In the genomic region with DNA sequence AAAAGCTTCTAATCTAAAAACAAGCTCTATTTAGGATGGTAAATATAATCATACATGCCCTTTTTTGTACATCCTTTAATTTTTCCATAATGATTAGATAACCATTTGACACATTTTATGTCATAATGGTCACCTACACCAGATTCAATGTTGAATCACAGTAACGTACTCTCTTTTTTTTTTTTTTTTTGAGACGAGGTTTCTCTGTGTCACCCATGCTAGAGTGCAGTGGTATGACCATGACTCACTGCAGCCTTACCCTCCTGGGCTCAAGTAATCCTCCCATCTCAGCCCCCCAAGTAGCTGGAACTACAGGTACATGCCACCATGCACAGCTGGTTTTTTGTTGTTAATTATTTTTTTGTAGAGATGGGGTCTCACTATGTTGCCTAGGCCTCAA, we compare ENCODE assay signal across 16 cellular contexts.
"Had no signal": no experiment of that assay in that cellular context is flagged by ENCODE, and none has a peak within 500 bp of the region (broad histone marks: within the 10 kb centered on the region; RNA-seq: fewer than 3 reads in every experiment).

No MANE protein-coding gene starts in this region.

- DNase-seq: cortex of kidney; effector memory CD4-positive, alpha-beta T cell; foreskin fibroblast; kidney; left colon; naive thymus-derived CD4-positive, alpha-beta T cell; nephron progenitor cell; retina; sigmoid colon; small intestine; stimulated activated CD4-positive, alpha-beta T cell treated with anti-CD3 and anti-CD28 coated beads, Interleukin-12 subunit alpha, Interleukin-12 subunit beta, amount 100 ng/mL, for 4 hours; stimulated activated naive CD4-positive, alpha-beta T cell; stomach; substantia nigra; transverse colon had no signal

- H3K27ac Mint-ChIP-seq: naive thymus-derived CD4-positive, alpha-beta T cell; nephron progenitor cell had no signal

- H3K4me1 Mint-ChIP-seq: naive thymus-derived CD4-positive, alpha-beta T cell; nephron progenitor cell had no signal

- ATAC-seq: gastroesophageal sphincter; left colon; naive thymus-derived CD4-positive, alpha-beta T cell had no signal

- H3K4me3 Mint-ChIP-seq: naive thymus-derived CD4-positive, alpha-beta T cell; nephron progenitor cell had no signal

- H3K36me3 Mint-ChIP-seq: naive thymus-derived CD4-positive, alpha-beta T cell had no signal
